ENCODE assay signal across 10 cellular contexts in the genomic region with DNA sequence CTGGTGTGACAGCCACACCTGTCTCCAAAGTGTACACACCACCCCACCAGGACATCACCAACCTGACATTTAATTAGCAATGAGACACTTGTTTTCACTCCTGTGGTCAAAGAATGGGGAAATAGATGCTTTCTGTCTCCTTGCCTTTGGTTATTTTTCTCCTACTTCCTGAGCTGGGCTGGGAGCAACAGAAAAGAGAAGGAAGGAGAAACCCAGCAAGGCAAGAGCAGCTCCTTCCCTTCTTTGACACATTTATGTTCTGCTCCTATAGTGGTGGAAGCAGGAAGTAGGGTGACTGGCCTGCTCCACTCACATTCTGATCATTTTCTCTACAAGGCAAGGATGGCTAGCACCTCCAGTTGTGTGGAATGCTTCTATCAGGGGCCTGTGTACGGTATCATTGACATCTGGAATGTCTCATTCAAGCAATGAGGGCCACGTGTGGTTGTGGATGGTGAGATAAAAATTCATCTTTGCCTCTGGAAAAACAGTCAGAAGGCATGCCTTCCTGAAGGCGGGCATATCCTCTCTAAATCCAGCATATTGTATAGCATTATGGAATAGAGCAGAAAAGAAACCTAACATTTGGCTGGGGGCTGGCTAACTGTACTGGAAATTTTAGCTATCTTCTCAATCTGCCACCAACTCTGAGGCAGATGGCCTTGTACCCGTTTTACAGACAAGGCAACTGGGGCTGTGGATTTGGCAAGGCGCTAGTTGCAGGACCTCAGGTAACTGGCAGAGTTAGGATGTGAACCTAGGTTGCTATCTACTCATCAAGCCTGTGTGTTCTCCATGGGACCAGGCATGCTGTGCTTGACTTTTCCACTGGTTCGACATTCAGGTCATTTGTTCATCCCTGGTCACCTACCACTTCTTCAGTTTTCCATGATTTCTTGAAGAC. TPM values are rescaled to one million over a fixed set of nuclear protein-coding genes. Genes with fewer than 3 reads are reported as not detected.
DNase-seq lines count a peak whose midpoint lies in the region; ATAC-seq and TF ChIP-seq lines count a peak whose summit lies in the region.
"Had no signal": no experiment of that assay in that cellular context is flagged by ENCODE, and none has a peak within 500 bp of the region (broad histone marks: within the 10 kb centered on the region; RNA-seq: fewer than 3 reads in every experiment).

No MANE protein-coding gene starts in this region.

- peak overlapping the region; percentile 68; the same call in 1 of the 2 replicates for H3K4me2 ChIP-seq in OCI-LY7 (ENCODE audit: low read length)

- BruUV-seq in OCI-LY7 (replicated peaks; lab: Mats Ljungman, UMichigan): no TSS peak

- no peaks in the 10 kb centered on the region for H3K79me2 ChIP-seq in OCI-LY7 (ENCODE audit: insufficient read depth, low read depth, low read length)

- peaks cover 8% of the 10 kb centered on the region for H3K36me3 Mint-ChIP-seq in dendritic cell treated with granulocyte-macrophage colony-stimulating factor and Interleukin-4, amounts not matched to agents 40 ng/mL and 50 ng/mL, for 4 days (ENCODE audit: low read depth)
- no peaks in the 10 kb centered on the region for H3K36me3 Mint-ChIP-seq in progenitor cell of endocrine pancreas (ENCODE audit: insufficient read depth)

- no peaks in the 10 kb centered on the region for H3K27me3 Mint-ChIP-seq in dendritic cell treated with granulocyte-macrophage colony-stimulating factor and Interleukin-4, amounts not matched to agents 40 ng/mL and 50 ng/mL, for 4 days
- H3K27me3 Mint-ChIP-seq in progenitor cell of endocrine pancreas: no peaks in the 10 kb centered on the region

- POLR2A ChIA-PET in OCI-LY7 (lab: Charles Lee): interaction anchor here (0.7 to 2.1 kb wide), 7 partner anchors 10 to 52 kb away, joined by 3 to 14 read pairs (median 4); no protein-coding TSS in a partner anchor

- H2AFZ ChIP-seq in OCI-LY7 (ENCODE audit: low read length): peak overlapping the region; percentile 82; the same call in 1 of the 2 replicates

- CTCF ChIA-PET in OCI-LY7 (lab: Charles Lee; ENCODE audit: unreplicated experiment): interaction anchor here (1.0 kb wide), 1 partner anchor 7 kb away, joined by 5 read pairs; no protein-coding TSS in a partner anchor

- no peak for TF ChIP-seq CTCF in OCI-LY7 (conservative IDR thresholded peaks at IDR 0.05; ENCODE audit: low read length)
- no peak for TF ChIP-seq CTCF in progenitor cell of endocrine pancreas (IDR thresholded peaks at IDR 0.05; ENCODE audit: unreplicated experiment)
- no peak for TF ChIP-seq CTCF in GM20000 (IDR thresholded peaks at IDR 0.05; ENCODE audit: extremely low read depth, missing control alignments)

- no peaks in the 10 kb centered on the region for H4K20me1 ChIP-seq in OCI-LY7 (ENCODE audit: insufficient read depth, low read length)

- peaks cover 68% of the 10 kb centered on the region for H3K4me1 Mint-ChIP-seq in dendritic cell treated with granulocyte-macrophage colony-stimulating factor and Interleukin-4, amounts not matched to agents 40 ng/mL and 50 ng/mL, for 4 days (ENCODE audit: low read depth)
- peaks cover 26% of the 10 kb centered on the region for H3K4me1 Mint-ChIP-seq in progenitor cell of endocrine pancreas (ENCODE audit: low read depth)

- H3K9me3 ChIP-seq in OCI-LY7 (ENCODE audit: low read length): no peaks in the 10 kb centered on the region; the same call in 1 of the 2 replicates

- no peak overlapping the region for H3K4me3 Mint-ChIP-seq in dendritic cell treated with granulocyte-macrophage colony-stimulating factor and Interleukin-4, amounts not matched to agents 40 ng/mL and 50 ng/mL, for 4 days
- no peak overlapping the region for H3K4me3 Mint-ChIP-seq in progenitor cell of endocrine pancreas (ENCODE audit: low read depth)

- ATAC-seq in HG02973 (IDR thresholded peaks at IDR 0.05; ENCODE audit: unreplicated experiment): no peak

- no peaks in the 10 kb centered on the region for H3K9me3 Mint-ChIP-seq in dendritic cell treated with granulocyte-macrophage colony-stimulating factor and Interleukin-4, amounts not matched to agents 40 ng/mL and 50 ng/mL, for 4 days
- peaks cover 4% of the 10 kb centered on the region for H3K9me3 Mint-ChIP-seq in progenitor cell of endocrine pancreas (ENCODE audit: low read depth)

- H3K27ac Mint-ChIP-seq in dendritic cell treated with granulocyte-macrophage colony-stimulating factor and Interleukin-4, amounts not matched to agents 40 ng/mL and 50 ng/mL, for 4 days: peak overlapping the region; percentile 82
- H3K27ac Mint-ChIP-seq in progenitor cell of endocrine pancreas: peak overlapping the region; percentile 99

- intact Hi-C loops in OCI-LY7 (cut with micrococcal nuclease; ENCODE audit: unreplicated experiment): loop anchor here (5.0 to 10.0 kb wide), 2 partner anchors 88 to 480 kb away; partner anchors contain the start of genes DLGAP5 and KTN1
- intact Hi-C loops in dendritic cell treated with granulocyte-macrophage colony-stimulating factor and Interleukin-4, amounts not matched to agents 40 ng/mL and 50 ng/mL, for 4 days (cut with micrococcal nuclease): no loop called here

- no peak overlapping the region for H3K4me3 ChIP-seq in OCI-LY7 (ENCODE audit: low read depth, low read length, poor library complexity, severe bottlenecking)

- H3K4me1 ChIP-seq in OCI-LY7 (ENCODE audit: insufficient read depth, low read length, poor library complexity, severe bottlenecking): peaks cover 33% of the 10 kb centered on the region

- H3K27ac ChIP-seq in OCI-LY7 (ENCODE audit: low read depth, low read length, poor library complexity, severe bottlenecking): peak overlapping the region; percentile 92

- no peaks in the 10 kb centered on the region for H3K9me2 ChIP-seq in OCI-LY7 (ENCODE audit: insufficient read depth, low read length)

- DNase-seq in GDM1 (lab: John Stamatoyannopoulos, UW) (peak; percentile 57), OCI-LY7 (ENCODE audit: low spot score) (peak; percentile 28), progenitor cell of endocrine pancreas (ENCODE audit: low spot score, unreplicated experiment) (no peak), GM20000 (ENCODE audit: low spot score) (no peak), mucosa of gallbladder (ENCODE audit: low spot score) (no peak)
- DNase-seq in effector CD8-positive, alpha-beta T cell (lab: John Stamatoyannopoulos, UW): no peak
- DNase-seq: NCI-H2029 treated with DMSO at 0.1 percent for 48 hours; stimulated activated CD4-positive, alpha-beta T cell treated with anti-CD3 and anti-CD28 coated beads, Interleukin-1b, Interleukin-23, amount 100 ng/mL, for 48 hours had no signal

- peaks cover 7% of the 10 kb centered on the region; the same call in 1 of the 2 replicates for H3K36me3 ChIP-seq in OCI-LY7 (ENCODE audit: insufficient read depth, low read length)

RNA-seq across cellular contexts. Expression of gene LGALS3, which starts 24.7 kb away (rescaled TPM):
- not detected in 2 replicates for total RNA-seq in OCI-LY7 (2014; rRNA removed; shearing (Covaris generic))
- total RNA-seq in OCI-LY7 (2022) (not detected in 2 replicates), progenitor cell of endocrine pancreas (27.0 and 49.3 TPM in 2 replicates), mucosa of gallbladder (256 TPM)

RNA-seq across cellular contexts. Expression of gene MAPK1IP1L, which starts 52.9 kb away (rescaled TPM):
- 24.6 and 27.9 TPM in 2 replicates for total RNA-seq in OCI-LY7 (2014; rRNA removed; shearing (Covaris generic))
- total RNA-seq in OCI-LY7 (2022) (92.2 and 94.8 TPM in 2 replicates), progenitor cell of endocrine pancreas (139 and 140 TPM in 2 replicates), mucosa of gallbladder (80.0 TPM)

Comparison
In these comparisons a context has a peak if more than half of its experiments do, and no peak if none do; other contexts are left out.
1. DNase-seq: peak in GDM1 (single experiment) and OCI-LY7 (single experiment); none in progenitor cell of endocrine pancreas (single experiment), GM20000 (single experiment), mucosa of gallbladder (single experiment) and effector CD8-positive, alpha-beta T cell (single experiment).
2. RNA of gene LGALS3, which starts 24.7 kb away (total RNA-seq): 256 TPM in mucosa of gallbladder (single experiment) and 27.0 to 49.3 TPM in progenitor cell of endocrine pancreas; not detected in OCI-LY7; every median in the first group is over 10 times any median in the second.